In genomic region chr4:63106600-63106999, GRCh38 we compare ENCODE assay signal across 8 cellular contexts.
"Had no signal": no experiment of that assay in that cellular context is flagged by ENCODE, and none has a peak within 500 bp of the region (broad histone marks: within the 10 kb centered on the region; RNA-seq: fewer than 3 reads in every experiment).

No MANE protein-coding gene starts in this region.

- H3K4me3 Mint-ChIP-seq: H9, IgD-negative memory B cell had no signal

- H3K27ac ChIP-seq: GM23248, HL-60 had no signal

- H3K4me3 ChIP-seq: GM23248 had no signal

- H3K27me3 Mint-ChIP-seq: IgD-negative memory B cell had no signal

- H3K4me1 Mint-ChIP-seq: IgD-negative memory B cell had no signal

- DNase-seq: GM23248, GOT3, HCEC 1CT, KG1 had no signal

- H2AFZ ChIP-seq: GM23248 had no signal

- FAIRE-seq: H54 had no signal

- H3K9ac ChIP-seq: GM23248 had no signal

- H3K27ac Mint-ChIP-seq: H9, IgD-negative memory B cell had no signal
